In the genomic region with DNA sequence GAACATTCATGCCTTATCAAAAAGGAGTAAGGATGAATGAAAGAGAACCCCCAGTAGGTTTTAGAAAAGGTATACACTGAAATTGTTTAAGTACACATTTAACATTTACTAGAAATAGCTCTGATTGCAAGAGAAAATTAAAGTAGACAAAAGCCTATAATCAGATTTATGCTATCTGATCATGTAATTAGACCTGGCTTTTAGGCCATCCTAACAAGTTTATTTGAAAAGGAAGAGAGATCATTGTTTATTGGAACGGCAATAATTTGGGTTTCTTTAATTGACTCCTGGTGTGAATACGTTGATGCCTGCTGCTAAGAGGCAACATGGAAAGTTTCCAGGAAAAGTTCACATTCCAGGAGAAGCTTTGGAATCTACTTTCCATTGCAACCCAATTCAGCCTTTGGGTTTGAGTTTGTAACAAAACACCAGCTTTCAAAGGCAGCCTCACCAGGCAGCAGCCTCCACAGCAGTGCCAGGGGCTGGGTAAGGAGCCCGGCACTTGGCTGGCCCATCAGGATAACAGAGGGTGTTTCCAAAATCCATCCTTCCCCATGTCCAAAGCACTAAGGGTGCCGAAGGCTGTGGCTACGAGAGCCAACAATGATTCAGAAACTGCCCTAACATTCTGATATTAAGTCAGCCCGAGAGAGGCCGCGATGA, we compare ENCODE assay signal across 15 cellular contexts. TPM values are rescaled to one million over a fixed set of nuclear protein-coding genes. Genes with fewer than 3 reads are reported as not detected.
DNase-seq lines count a peak whose midpoint lies in the region; FAIRE-seq and TF ChIP-seq lines count a peak whose summit lies in the region.
"Had no signal": no experiment of that assay in that cellular context is flagged by ENCODE, and none has a peak within 500 bp of the region (broad histone marks: within the 10 kb centered on the region; RNA-seq: fewer than 3 reads in every experiment).

No MANE protein-coding gene starts in this region.

- in situ Hi-C loops in GM23248 (cut with MboI), result no loop called here

- no peak for TF ChIP-seq CTCF in fibroblast of the aortic adventitia (IDR thresholded peaks at IDR 0.05; ENCODE audit: insufficient read depth, low read length)
- no peak for TF ChIP-seq CTCF in sigmoid colon (IDR thresholded peaks at IDR 0.05)
- no peak for TF ChIP-seq CTCF in kidney (IDR thresholded peaks at IDR 0.05; ENCODE audit: borderline replicate concordance, extremely low read depth, insufficient read depth)

- peak overlapping the region; percentile 72 for H2AFZ ChIP-seq in GM23248

- DNase-seq in GM23248, result peak; percentile 60
- DNase-seq in RPMI7951 (ENCODE audit: low read depth), result peak; percentile 52
- peak; percentile 76 for DNase-seq in fibroblast of the aortic adventitia (ENCODE audit: low read depth)
- DNase-seq in sigmoid colon, result no peak
- no peak for DNase-seq in activated CD4-positive, CD25-positive, alpha-beta regulatory T cell (lab: John Stamatoyannopoulos, UW)
- DNase-seq in kidney, result no peak
- no peak for DNase-seq in stimulated activated naive CD4-positive, alpha-beta T cell (lab: John Stamatoyannopoulos, UW)
- DNase-seq: adrenal gland; CD4-positive, CD25-positive, alpha-beta regulatory T cell; cortex of kidney; DND-41; esophagus squamous epithelium; NCI-H2171; pancreas had no signal

- H3K9me2 ChIP-seq in GM23248 (ENCODE audit: insufficient read depth), result no peaks in the 10 kb centered on the region

- TF ChIP-seq EP300 in sigmoid colon (IDR thresholded peaks at IDR 0.05), result no peak

- no peaks in the 10 kb centered on the region for H4K20me1 ChIP-seq in GM23248 (ENCODE audit: insufficient read depth)

- no peaks in the 10 kb centered on the region for H3K9me3 ChIP-seq in GM23248 (ENCODE audit: low read depth)
- H3K9me3 ChIP-seq in sigmoid colon, result no peaks in the 10 kb centered on the region
- no peaks in the 10 kb centered on the region for H3K9me3 ChIP-seq in kidney (ENCODE audit: control insufficient read depth in 1 of 2, low read length in 2 of 2)
- H3K9me3 ChIP-seq: adrenal gland, esophagus squamous epithelium, pancreas had no signal

- TF ChIP-seq POLR2A in sigmoid colon (IDR thresholded peaks at IDR 0.05), result no peak

- peaks cover 10% of the 10 kb centered on the region for H3F3A ChIP-seq in GM23248 (ENCODE audit: insufficient read depth)

- H3K4me2 ChIP-seq in GM23248 (ENCODE audit: unreplicated experiment), result peak overlapping the region; percentile 83

- H3K27ac ChIP-seq in GM23248 (0 out of 2 replicates have a peak overlapping the region, but pooled peaks have one; percentile 8), sigmoid colon (peak overlapping the region in 3 of 4 donors; percentile 30 to 77 (median 51)), kidney (ENCODE audit: low read depth in 2 of 2, low read length in 2 of 2) (no peak overlapping the region)
- H3K27ac ChIP-seq: adrenal gland, pancreas had no signal

- no peak for FAIRE-seq in kidney (lab: Jason Lieb, UNC)
- FAIRE-seq: pancreas had no signal

- H3K27me3 ChIP-seq in GM23248 (replicated peaks; ENCODE audit: insufficient read depth) (no peaks in the 10 kb centered on the region), sigmoid colon (no peaks in the 10 kb centered on the region)
- H3K27me3 ChIP-seq: pancreas had no signal

- peak overlapping the region; percentile 46; the same call in 1 of the 2 replicates for H3K4me3 ChIP-seq in GM23248
- no peak overlapping the region for H3K4me3 ChIP-seq in fibroblast of the aortic adventitia (ENCODE audit: low read depth, low read length)
- no peak overlapping the region for H3K4me3 ChIP-seq in sigmoid colon
- no peak overlapping the region for H3K4me3 ChIP-seq in kidney (ENCODE audit: low read length in 2 of 2)
- H3K4me3 ChIP-seq: adrenal gland, esophagus squamous epithelium, pancreas had no signal

- H3K9ac ChIP-seq in GM23248 (no peak overlapping the region), kidney (ENCODE audit: low read length in 2 of 2) (no peak overlapping the region)

- H3K4me1 ChIP-seq in GM23248 (ENCODE audit: insufficient read depth), result peaks cover 12% of the 10 kb centered on the region
- peaks cover 0 to 8% (median 0%) of the 10 kb centered on the region in 4 donors for H3K4me1 ChIP-seq in sigmoid colon
- no peaks in the 10 kb centered on the region for H3K4me1 ChIP-seq in kidney (ENCODE audit: control insufficient read depth in 1 of 2, insufficient read depth in 1 of 2, low read depth in 1 of 2, low read length in 2 of 2)
- H3K4me1 ChIP-seq: adrenal gland, esophagus squamous epithelium, pancreas had no signal

- H3K36me3 ChIP-seq in GM23248 (ENCODE audit: low read depth) (no peaks in the 10 kb centered on the region), sigmoid colon (no peaks in the 10 kb centered on the region), kidney (ENCODE audit: control insufficient read depth in 1 of 2, insufficient read depth in 2 of 2, low read length in 2 of 2) (no peaks in the 10 kb centered on the region)
- H3K36me3 ChIP-seq: adrenal gland, esophagus squamous epithelium, pancreas had no signal

- H3K79me2 ChIP-seq in GM23248 (ENCODE audit: insufficient read depth), result no peaks in the 10 kb centered on the region

- intact Hi-C loops in sigmoid colon (cut with DNase I) (no loop called here), kidney (cut with DNase I) (no loop called here)

- 12% methylated on average over 8 of the region's 8 CpGs for WGBS in GM23248 (ENCODE audit: low coverage in 1 of 2, low lambda C conversion rate in 2 of 2, missing lambda C conversion rate in 2 of 2), 2 experiments
- 85 to 89% methylated on average over 8 of the region's 8 CpGs for WGBS in sigmoid colon, 2 donors

RNA-seq across cellular contexts. Expression of a gene that starts 18.0 kb away (rescaled TPM):
- 53.7 and 56.4 TPM in 2 replicates for total RNA-seq in GM23248 (2014; rRNA removed; shearing (Covaris generic))
- polyA plus RNA-seq in GM23248 (2016; fragmentation: Nextera tagmentation; extraction: Ambion mirVana) (19.3 and 19.4 TPM in 2 replicates), sigmoid colon (1 to 10 TPM in 2 of 3 donors, under 1 TPM in 1; 0.23 to 9.4 (median 2.4) TPM), kidney (ENCODE audit: insufficient read depth, low read depth, low replicate concordance) (5.6 TPM)
- 29.4 and 32.4 TPM in 2 replicates for total RNA-seq in RPMI7951 (2014; rRNA removed; shearing (Covaris generic))
- total RNA-seq in fibroblast of the aortic adventitia (ENCODE audit: low replicate concordance) (35.8 and 40.4 TPM in 2 replicates), sigmoid colon (10 to 100 TPM; 37.9 to 51.2 (median 48.1) TPM), kidney (14.0 TPM)

RNA-seq across cellular contexts. Expression of a gene that starts 21.4 kb away (rescaled TPM):
- not detected in 2 replicates for total RNA-seq in GM23248 (2014; rRNA removed; shearing (Covaris generic))
- polyA plus RNA-seq in GM23248 (2016; fragmentation: Nextera tagmentation; extraction: Ambion mirVana), result 0.13 and 0.18 TPM in 2 replicates
- total RNA-seq in RPMI7951 (2014; rRNA removed; shearing (Covaris generic)), result under 0.01 TPM in 1 of 2 replicates, not detected in the other
- total RNA-seq in fibroblast of the aortic adventitia (ENCODE audit: low replicate concordance), result not detected in 2 replicates
- total RNA-seq in sigmoid colon, result under 1 TPM in 2 of 4 donors, not detected in 2; 0.16 to 0.83 TPM
- under 1 TPM in 1 of 3 donors, not detected in 2; 0.04 TPM for polyA plus RNA-seq in sigmoid colon
- not detected for total RNA-seq in kidney
- polyA plus RNA-seq in kidney (ENCODE audit: insufficient read depth, low read depth, low replicate concordance), result not detected
- total RNA-seq: activated T-helper 1 cell treated with anti-CD3 and anti-CD28 coated beads, Interleukin-12 subunit alpha, Interleukin-12 subunit beta, Interleukin-2, Interleukin-4 antibody, amounts not matched to agents 30 ng/mL and 10 ng/mL and 1 ng/mL, durations not matched to agents 14 hours and 24 hours and 36 hours; adrenal gland; CD4-positive, CD25-positive, alpha-beta regulatory T cell; esophagus squamous epithelium; pancreas had no signal
- polyA plus RNA-seq: CD4-positive, CD25-positive, alpha-beta regulatory T cell had no signal

Comparison
In these comparisons a context has a peak if more than half of its experiments do, and no peak if none do; other contexts are left out.
1. DNase-seq: peak in GM23248 (single experiment), RPMI7951 (single experiment) and fibroblast of the aortic adventitia (single experiment); none in sigmoid colon (single experiment), activated CD4-positive, CD25-positive, alpha-beta regulatory T cell (0 of 4), kidney (single experiment) and stimulated activated naive CD4-positive, alpha-beta T cell (0 of 6).
2. H3K27ac ChIP-seq: peak in GM23248 (single experiment) and sigmoid colon (3 of 4); none in kidney (0 of 2).